24 cellular contexts compared by ENCODE assay signal in the genomic region with DNA sequence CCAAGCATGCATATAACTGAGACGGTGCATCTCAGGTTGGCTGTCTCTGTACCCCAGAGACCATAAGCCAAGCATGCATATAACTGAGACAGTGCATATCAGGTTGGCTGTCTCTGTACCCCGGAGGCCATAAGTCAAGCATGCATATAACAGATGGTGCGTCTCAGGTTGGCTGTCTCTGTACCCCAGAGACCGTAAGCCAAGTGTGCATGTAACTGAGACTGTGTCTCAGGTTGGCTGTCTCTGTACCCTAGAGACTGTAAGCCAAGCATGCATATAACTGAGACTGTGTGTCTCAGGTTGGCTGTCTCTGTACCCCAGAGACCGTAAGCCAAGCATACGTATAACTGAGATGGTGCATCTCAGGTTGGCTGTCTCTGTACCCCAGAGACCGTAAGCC. TPM values are rescaled to one million over a fixed set of nuclear protein-coding genes. Genes with fewer than 3 reads are reported as not detected.
A peak's percentile ranks its signal among the peaks of the same experiment; 100 is the strongest.
DNase-seq lines count a peak whose midpoint lies in the region; ATAC-seq, FAIRE-seq and TF ChIP-seq lines count a peak whose summit lies in the region.
"Had no signal": no experiment of that assay in that cellular context is flagged by ENCODE, and none has a peak within 500 bp of the region (broad histone marks: within the 10 kb centered on the region; RNA-seq: fewer than 3 reads in every experiment).

No MANE protein-coding gene starts in this region.

- H2BK12ac ChIP-seq in trophoblast cell (ENCODE audit: low read length) = no peak overlapping the region

- no peak for TF ChIP-seq EP300 in suprapubic skin (IDR thresholded peaks at IDR 0.05)

- H3K4me2 ChIP-seq in Karpas-422 (ENCODE audit: low read depth, low read length, poor library complexity, severe bottlenecking) (peak overlapping the region; percentile 42), trophoblast cell (ENCODE audit: low read length) (no peak overlapping the region)
- H3K4me2 ChIP-seq: A549; BLaER1 treated with 17β-estradiol and CSF1 and Interleukin-3, amounts not matched to agents 10 nM and 100 nM had no signal

- H3K79me2 ChIP-seq in Karpas-422 (ENCODE audit: low read length) (no peaks in the 10 kb centered on the region), trophoblast cell (ENCODE audit: control insufficient read depth, insufficient read depth, low read length, poor library complexity) (no peaks in the 10 kb centered on the region)

- no peak overlapping the region for H4K8ac ChIP-seq in trophoblast cell (ENCODE audit: low read depth, low read length)

- peaks cover 28% of the 10 kb centered on the region for H3K4me1 ChIP-seq in Karpas-422 (ENCODE audit: low read length)
- H3K4me1 ChIP-seq in trophoblast cell (ENCODE audit: control insufficient read depth in 1 of 2, insufficient read depth in 2 of 2, low read length in 2 of 2) = no peaks in the 10 kb centered on the region
- H3K4me1 ChIP-seq in suprapubic skin = no peaks in the 10 kb centered on the region
- H3K4me1 ChIP-seq: A549; BLaER1 treated with 17β-estradiol and CSF1 and Interleukin-3, amounts not matched to agents 10 nM and 100 nM; Caco-2 had no signal

- WGBS in trophoblast cell (ENCODE audit: extremely low coverage, insufficient coverage, insufficient read length) = no CpG with 5 or more reads among the region's 7 CpGs
- 80% methylated on average over 7 of the region's 7 CpGs for WGBS in suprapubic skin

- peaks cover 10% of the 10 kb centered on the region; the same call in 1 of the 2 replicates for H3K36me3 ChIP-seq in Karpas-422 (ENCODE audit: insufficient read depth, low read length)
- no peaks in the 10 kb centered on the region for H3K36me3 ChIP-seq in bronchial epithelial cell (ENCODE audit: control insufficient read depth, insufficient read depth, low read length)
- H3K36me3 ChIP-seq in trophoblast cell (ENCODE audit: control insufficient read depth in 1 of 2, insufficient read depth in 2 of 2, low read length in 2 of 2) = no peaks in the 10 kb centered on the region
- no peaks in the 10 kb centered on the region for H3K36me3 ChIP-seq in suprapubic skin
- H3K36me3 ChIP-seq: BLaER1 treated with 17β-estradiol and CSF1 and Interleukin-3, amounts not matched to agents 10 nM and 100 nM had no signal

- H3K4ac ChIP-seq in trophoblast cell (ENCODE audit: low read depth, low read length) = no peak overlapping the region

- no peak overlapping the region for H2BK5ac ChIP-seq in trophoblast cell (ENCODE audit: low read depth, low read length, poor library complexity)

- DNase-seq in Karpas-422 (peak; percentile 97), NCI-H2171 treated with DMSO at 0.1 percent for 48 hours (lab: John Stamatoyannopoulos, UW) (peak; percentile 71), bronchial epithelial cell (ENCODE audit: low read depth) (no peak), trophoblast cell (no peak), activated gamma-delta T cell (lab: John Stamatoyannopoulos, UW) (no peak), suprapubic skin (ENCODE audit: low spot score in 2 of 2) (no peak), anterior cingulate cortex (lab: John Stamatoyannopoulos, UW) (no peak)
- DNase-seq: AML-193; Caco-2; Calu3; CD4-positive, alpha-beta T cell; CD8-positive, alpha-beta T cell; DMS79 treated with DMSO at 0.1 percent for 48 hours; GF-D8 had no signal

- no peak for TF ChIP-seq CTCF in bronchial epithelial cell (IDR thresholded peaks at IDR 0.05; ENCODE audit: insufficient read depth, low read length, severe bottlenecking)
- no peak for TF ChIP-seq CTCF in suprapubic skin (IDR thresholded peaks at IDR 0.05)

- H4K91ac ChIP-seq in trophoblast cell (ENCODE audit: low read depth, low read length) = no peak overlapping the region

- H3K9me3 ChIP-seq in Karpas-422 (ENCODE audit: low read length) (no peaks in the 10 kb centered on the region), trophoblast cell (ENCODE audit: insufficient read depth, low read depth, low read length) (peaks cover 25% of the 10 kb centered on the region), suprapubic skin (peaks cover 3% of the 10 kb centered on the region)
- H3K9me3 ChIP-seq: Caco-2 had no signal

- H3K9me2 ChIP-seq in Karpas-422 (replicated peaks; ENCODE audit: insufficient read depth, low read length) = no peaks in the 10 kb centered on the region

- no peaks in the 10 kb centered on the region for H3K79me1 ChIP-seq in trophoblast cell (ENCODE audit: low read length)

- H4K12ac ChIP-seq in trophoblast cell (ENCODE audit: low read depth, low read length) = no peak overlapping the region

- no peaks in the 10 kb centered on the region for H4K20me1 ChIP-seq in Karpas-422 (ENCODE audit: insufficient read depth, low read depth, low read length)
- H4K20me1 ChIP-seq: BLaER1 treated with 17β-estradiol and CSF1 and Interleukin-3, amounts not matched to agents 10 nM and 100 nM had no signal

- no peak overlapping the region for H3K18ac ChIP-seq in trophoblast cell (ENCODE audit: low read length)

- TF ChIP-seq POLR2A in suprapubic skin (IDR thresholded peaks at IDR 0.05) = no peak

- H3K27me3 ChIP-seq in Karpas-422 (ENCODE audit: low read length) (no peaks in the 10 kb centered on the region), bronchial epithelial cell (ENCODE audit: control insufficient read depth, insufficient read depth, low read length) (no peaks in the 10 kb centered on the region), trophoblast cell (ENCODE audit: insufficient read depth, low read length) (peaks cover 2% of the 10 kb centered on the region), suprapubic skin (no peaks in the 10 kb centered on the region)
- H3K27me3 ChIP-seq: BLaER1 treated with 17β-estradiol and CSF1 and Interleukin-3, amounts not matched to agents 10 nM and 100 nM had no signal

- no peak overlapping the region for H3K9ac ChIP-seq in Karpas-422 (ENCODE audit: low read length)
- no peak overlapping the region for H3K9ac ChIP-seq in trophoblast cell (ENCODE audit: low read length)
- H3K9ac ChIP-seq: BLaER1 treated with 17β-estradiol and CSF1 and Interleukin-3, amounts not matched to agents 10 nM and 100 nM had no signal

- no peak overlapping the region for H3K14ac ChIP-seq in trophoblast cell (ENCODE audit: low read length)

- no peak overlapping the region for H2AK5ac ChIP-seq in trophoblast cell (ENCODE audit: low read length)

- H3K27ac ChIP-seq in Karpas-422 (ENCODE audit: low read length) = peak overlapping the region; percentile 86
- H3K27ac ChIP-seq in trophoblast cell (ENCODE audit: low read depth, low read length) = no peak overlapping the region
- H3K27ac ChIP-seq in suprapubic skin = no peak overlapping the region
- H3K27ac ChIP-seq: 22Rv1; A549; BLaER1 treated with 17β-estradiol and CSF1 and Interleukin-3, amounts not matched to agents 10 nM and 100 nM; C4-2B had no signal

- peak; percentile 84 for FAIRE-seq in bronchial epithelial cell (lab: Jason Lieb, UNC)
- FAIRE-seq: A549, D721Med, G401.6, GM12891 had no signal

- H3K4me3 ChIP-seq in Karpas-422 (ENCODE audit: low read length) = peak overlapping the region; percentile 2; the same call in 1 of the 2 replicates
- H3K4me3 ChIP-seq in bronchial epithelial cell (ENCODE audit: low read depth, low read length) = no peak overlapping the region
- peak overlapping the region; percentile 41 for H3K4me3 ChIP-seq in trophoblast cell (ENCODE audit: low read depth, low read length)
- no peak overlapping the region for H3K4me3 ChIP-seq in suprapubic skin
- H3K4me3 ChIP-seq: A549; BLaER1 treated with 17β-estradiol and CSF1 and Interleukin-3, amounts not matched to agents 10 nM and 100 nM had no signal

- no peak for ATAC-seq in GM18907 (IDR thresholded peaks at IDR 0.05; ENCODE audit: unreplicated experiment)
- ATAC-seq: A549; CD8-positive, alpha-beta T cell had no signal

- H3K23ac ChIP-seq in trophoblast cell (ENCODE audit: low read length) = no peak overlapping the region

- H2AFZ ChIP-seq in Karpas-422 (ENCODE audit: low read length) = no peak overlapping the region
- H2AFZ ChIP-seq in trophoblast cell (ENCODE audit: insufficient read depth, low read length, poor library complexity) = no peak overlapping the region

- H2BK120ac ChIP-seq in trophoblast cell (ENCODE audit: insufficient read depth, low read length, poor library complexity) = no peak overlapping the region

RNA-seq across cellular contexts. Expression of a gene that starts 30.8 kb away (rescaled TPM):
- total RNA-seq in Karpas-422 (2014; rRNA removed; shearing (Covaris generic); ENCODE audit: low replicate concordance) = 28.2 and 30.2 TPM in 2 replicates
- not detected in 2 replicates for total RNA-seq in bronchial epithelial cell
- polyA plus RNA-seq in trophoblast cell (2013) = not detected in 2 replicates
- total RNA-seq in suprapubic skin = not detected
- total RNA-seq: Caco-2; Calu3; CD4-positive, alpha-beta T cell; CD8-positive, alpha-beta T cell had no signal
- polyA plus RNA-seq: BJ had no signal

RNA-seq across cellular contexts. Expression of a gene that starts 35.3 kb away (rescaled TPM):
- total RNA-seq in Karpas-422 (2014; rRNA removed; shearing (Covaris generic); ENCODE audit: low replicate concordance) = 1.8 and 5.0 TPM in 2 replicates
- total RNA-seq in bronchial epithelial cell = not detected in 2 replicates
- polyA plus RNA-seq in trophoblast cell (2013) = not detected in 2 replicates
- under 1 TPM in 1 of 4 donors, not detected in 3; 0.26 TPM for total RNA-seq in suprapubic skin
- total RNA-seq: B cell; Calu3; CD4-positive, alpha-beta T cell; CD8-positive, alpha-beta T cell had no signal
- polyA plus RNA-seq: BJ had no signal

Comparison
In these comparisons a context has a peak if more than half of its experiments do, and no peak if none do; other contexts are left out.
1. DNase-seq: peak in Karpas-422 (single experiment) and NCI-H2171 treated with DMSO at 0.1 percent for 48 hours (single experiment); none in bronchial epithelial cell (single experiment), trophoblast cell (0 of 2), activated gamma-delta T cell (single experiment), suprapubic skin (0 of 2) and anterior cingulate cortex (0 of 58).
2. H3K4me3 ChIP-seq: peak in Karpas-422 (single experiment) and trophoblast cell (single experiment); none in bronchial epithelial cell (single experiment) and suprapubic skin (single experiment).
3. RNA of a gene that starts 30.8 kb away (total RNA-seq): 28.2 to 30.2 TPM in Karpas-422; not detected in bronchial epithelial cell and not detected in suprapubic skin; every median in the first group is over 10 times any median in the second.